ENCODE assay signal across 15 cellular contexts in the genomic region with DNA sequence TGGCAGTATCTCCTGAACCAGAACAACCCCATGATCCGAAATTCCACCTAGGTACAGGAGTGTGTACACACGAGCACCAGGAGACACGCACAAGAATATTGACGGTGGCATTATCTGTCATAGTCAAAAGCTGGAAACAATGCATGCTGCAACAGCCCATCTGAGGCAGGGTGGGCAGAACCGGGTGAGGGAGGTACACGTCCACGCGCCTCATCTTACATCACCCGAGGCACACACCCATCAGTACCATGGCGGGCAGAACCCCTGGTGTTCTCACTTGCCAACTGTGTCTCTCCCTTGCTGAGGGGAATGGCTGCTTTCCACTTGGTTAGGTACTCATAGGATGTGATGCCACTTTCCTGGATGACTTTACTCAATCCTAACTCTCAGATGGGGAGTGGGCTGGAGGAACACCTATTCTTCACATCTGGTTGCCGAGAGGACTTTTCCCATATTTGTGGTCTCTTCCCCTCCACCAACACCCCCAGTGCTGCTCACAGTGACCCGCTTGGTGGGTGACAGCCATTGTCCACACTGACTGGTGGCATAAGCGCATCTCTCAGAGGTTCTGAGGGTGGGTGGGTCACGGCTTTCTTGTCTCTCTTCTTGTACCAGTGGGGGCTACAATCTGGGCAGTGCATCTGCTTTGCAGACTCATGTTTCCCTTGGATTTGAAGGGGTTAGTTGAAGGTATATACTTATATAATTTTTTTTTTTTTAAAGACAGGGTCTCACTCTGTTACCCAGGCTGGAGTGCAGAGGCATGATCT. TPM values are rescaled to one million over a fixed set of nuclear protein-coding genes. Genes with fewer than 3 reads are reported as not detected.
DNase-seq lines count a peak whose midpoint lies in the region; ATAC-seq, FAIRE-seq and TF ChIP-seq lines count a peak whose summit lies in the region.
"Had no signal": no experiment of that assay in that cellular context is flagged by ENCODE, and none has a peak within 500 bp of the region (broad histone marks: within the 10 kb centered on the region; RNA-seq: fewer than 3 reads in every experiment).

No MANE protein-coding gene starts in this region.

- no peak for TF ChIP-seq POLR2A in H1 (IDR thresholded peaks at IDR 0.05; ENCODE audit: control extremely low read depth in 1 of 2, low read depth in 2 of 2, low read length in 2 of 2)

- H3K4me3 ChIP-seq in H1 (ENCODE audit: extremely low read depth in 1 of 4, insufficient read depth in 2 of 4, low read depth in 3 of 4, low read length in 4 of 4), result no peak overlapping the region
- H3K4me3 ChIP-seq in CD4-positive, alpha-beta memory T cell (ENCODE audit: low read length in 2 of 2), result no peak overlapping the region

- peaks cover 0 to 4% of the 10 kb centered on the region in 2 experiments for H4K20me1 ChIP-seq in H1 (replicated peaks in 1 of 2; ENCODE audit: control insufficient read depth in 1 of 2, insufficient read depth in 2 of 2, low read length in 2 of 2)

- no peak overlapping the region for H3K14ac ChIP-seq in H1 (ENCODE audit: insufficient read length)

- H3K27me3 ChIP-seq in H1 (replicated peaks in 1 of 4; ENCODE audit: control insufficient read depth in 3 of 4, extremely low read depth in 1 of 4, insufficient read depth in 3 of 4, low read length in 3 of 4), result no peaks in the 10 kb centered on the region; a peak in 1 of 7 replicates
- H3K27me3 ChIP-seq in CD4-positive, alpha-beta memory T cell (ENCODE audit: insufficient read depth, low read length), result no peaks in the 10 kb centered on the region
- H3K27me3 ChIP-seq: BE2C had no signal

- no peak overlapping the region for H4K5ac ChIP-seq in H1 (ENCODE audit: insufficient read length, low read depth, low read length)

- H3K23me2 ChIP-seq in H1 (ENCODE audit: low read depth, low read length), result no peaks in the 10 kb centered on the region

- no peaks in the 10 kb centered on the region for H3K4me1 ChIP-seq in H1 (replicated peaks in 1 of 4; ENCODE audit: control insufficient read depth in 3 of 4, insufficient read depth in 4 of 4, low read length in 3 of 4)
- no peaks in the 10 kb centered on the region for H3K4me1 ChIP-seq in CD4-positive, alpha-beta memory T cell (ENCODE audit: insufficient read depth, low read length)
- H3K4me1 ChIP-seq: BE2C had no signal

- no peak for TF ChIP-seq RAD21 in H1 (IDR thresholded peaks at IDR 0.05 in 1 of 2, conservative IDR thresholded peaks at IDR 0.05 in 1 of 2; ENCODE audit: low read depth in 2 of 2, low read length in 2 of 2)

- H3K27ac Mint-ChIP-seq in CD4-positive, alpha-beta memory T cell, result no peak overlapping the region
- H3K27ac Mint-ChIP-seq: CD4-positive, alpha-beta T cell had no signal

- H2BK12ac ChIP-seq in H1 (ENCODE audit: low read depth, low read length), result no peak overlapping the region

- H3K18ac ChIP-seq in H1 (ENCODE audit: extremely low read depth, low read length), result no peak overlapping the region

- no peak overlapping the region for H2BK5ac ChIP-seq in H1 (ENCODE audit: low read depth, low read length)

- no peaks in the 10 kb centered on the region for H3K4me1 Mint-ChIP-seq in CD4-positive, alpha-beta memory T cell
- H3K4me1 Mint-ChIP-seq: H9 had no signal

- DNase-seq in HTR-8/SVneo (ENCODE audit: insufficient read length, low spot score) (no peak), H1 (ENCODE audit: low read depth in 1 of 2, low spot score in 2 of 2) (no peak), mesenteric fat pad (ENCODE audit: low spot score) (peak; percentile 51), activated T-cell treated with anti-CD3 and anti-CD28 coated beads for 4 hours (no peak)
- DNase-seq in CD4-positive, alpha-beta memory T cell, result no peak
- DNase-seq: ACHN; BE2C; C1 segment of cervical spinal cord; CD4-positive, alpha-beta T cell; DMS79 treated with DMSO at 0.1 percent for 48 hours; GF-D8; GOT3; H9 had no signal

- H3K9ac ChIP-seq in H1 (replicated peaks in 1 of 4; ENCODE audit: extremely low read depth in 1 of 4, low read depth in 3 of 4, low read length in 3 of 4), result no peak overlapping the region

- no peak for ATAC-seq in GM18873 (IDR thresholded peaks at IDR 0.05; ENCODE audit: low FRiP score, unreplicated experiment)

- H2BK120ac ChIP-seq in H1 (replicated peaks; ENCODE audit: low read depth, low read length), result no peak overlapping the region

- H3K9me3 Mint-ChIP-seq in CD4-positive, alpha-beta memory T cell, result peaks cover 0 to 4% (median 0%) of the 10 kb centered on the region in 8 donors
- H3K9me3 Mint-ChIP-seq: CD4-positive, alpha-beta T cell; H9 had no signal

- no peaks in the 10 kb centered on the region for H3K36me3 ChIP-seq in H1 (ENCODE audit: control insufficient read depth in 2 of 4, insufficient read depth in 4 of 4, low read length in 3 of 4)
- no peaks in the 10 kb centered on the region for H3K36me3 ChIP-seq in CD4-positive, alpha-beta memory T cell (ENCODE audit: insufficient read depth, low read length)
- H3K36me3 ChIP-seq: BE2C had no signal

- H3K27ac ChIP-seq in H1 (ENCODE audit: low read depth, low read length), result no peak overlapping the region
- no peak overlapping the region for H3K27ac ChIP-seq in CD4-positive, alpha-beta memory T cell (ENCODE audit: low read depth, low read length)

- no peak overlapping the region for H4K91ac ChIP-seq in H1 (replicated peaks; ENCODE audit: insufficient read length, low read length)

- no peak overlapping the region for H2BK15ac ChIP-seq in H1 (ENCODE audit: low read length)

- H3K4me3 Mint-ChIP-seq in CD4-positive, alpha-beta memory T cell, result no peak overlapping the region
- H3K4me3 Mint-ChIP-seq: CD4-positive, alpha-beta T cell; H9 had no signal

- H3K36me3 Mint-ChIP-seq in CD4-positive, alpha-beta memory T cell, result no peaks in the 10 kb centered on the region

- FAIRE-seq in HTR-8/SVneo (lab: Jason Lieb, UNC) (peak; percentile 20), H1 (lab: Jason Lieb, UNC) (no peak)
- FAIRE-seq: A204.1 had no signal

- CTCF ChIA-PET in H1 (lab: Charles Lee; ENCODE audit: partially characterized antibody), result interaction anchor here (0.6 to 1.0 kb wide), 3 partner anchors 10 to 79 kb away, joined by 3 read pairs; no protein-coding TSS in a partner anchor
- CTCF ChIA-PET in CD4-positive, alpha-beta memory T cell (lab: Charles Lee; ENCODE audit: partially characterized antibody), result no interaction called here

- no peaks in the 10 kb centered on the region for H3K9me3 ChIP-seq in H1 (ENCODE audit: insufficient read depth in 2 of 2, low read depth in 1 of 2, low read length in 1 of 2)
- no peaks in the 10 kb centered on the region for H3K9me3 ChIP-seq in CD4-positive, alpha-beta memory T cell (ENCODE audit: control insufficient read depth in 1 of 2, low read length in 2 of 2)
- H3K9me3 ChIP-seq: BE2C had no signal

- peak overlapping the region; percentile 57; the same call in 1 of the 2 replicates for H4K8ac ChIP-seq in H1 (ENCODE audit: extremely low read depth, insufficient read depth, low read length)

- H3K56ac ChIP-seq in H1 (replicated peaks; ENCODE audit: insufficient read length, low read depth, low read length), result no peak overlapping the region

- H3K23ac ChIP-seq in H1 (ENCODE audit: insufficient read length), result no peak overlapping the region

- peak overlapping the region; percentile 59 for H3K4ac ChIP-seq in H1 (replicated peaks; ENCODE audit: insufficient read length, low read depth, low read length)

- no peaks in the 10 kb centered on the region for H3K79me2 ChIP-seq in H1 (ENCODE audit: control insufficient read depth in 1 of 2, insufficient read depth in 2 of 2, low read length in 2 of 2)

- POLR2A ChIA-PET in H1 (lab: Charles Lee; ENCODE audit: partially characterized antibody), result no interaction called here
- POLR2A ChIA-PET in CD4-positive, alpha-beta memory T cell (lab: Charles Lee; ENCODE audit: partially characterized antibody), result no interaction called here

- H2BK20ac ChIP-seq in H1 (ENCODE audit: low read length), result no peak overlapping the region

- H2AK5ac ChIP-seq in H1 (ENCODE audit: low read depth, low read length), result no peak overlapping the region

- H2AFZ ChIP-seq in H1 (ENCODE audit: low read length), result no peak overlapping the region

- H3K4me2 ChIP-seq in H1 (ENCODE audit: insufficient read depth in 1 of 2, low read depth in 2 of 2, low read length in 2 of 2), result no peak overlapping the region

- no peaks in the 10 kb centered on the region for H3K79me1 ChIP-seq in H1 (ENCODE audit: low read depth, low read length)

- TF ChIP-seq CTCF in H1 (IDR thresholded peaks at IDR 0.05; ENCODE audit: control extremely low read depth in 1 of 3, insufficient read depth in 1 of 3, low read depth in 1 of 3, low read length in 3 of 3), result no peak

- intact Hi-C loops in CD4-positive, alpha-beta memory T cell (cut with micrococcal nuclease), result no loop called here

- no peak for TF ChIP-seq EP300 in H1 (IDR thresholded peaks at IDR 0.05; ENCODE audit: borderline replicate concordance in 1 of 2, low read depth in 2 of 2, low read length in 2 of 2)

- peaks cover 0 to 7% of the 10 kb centered on the region in 2 donors for H3K27me3 Mint-ChIP-seq in CD4-positive, alpha-beta memory T cell

- 91% methylated on average over 14 of the region's 14 CpGs; no CpG with 5 or more reads in 1 of the 2 experiments for WGBS in H1 (ENCODE audit: extremely low coverage in 1 of 2, insufficient coverage in 1 of 2, insufficient read length in 1 of 2, insufficient replicate concordance in 2 of 2, low coverage in 1 of 2, low lambda C conversion rate in 2 of 2, missing lambda C conversion rate in 1 of 2), 2 experiments

TF ChIP-seq in H1, 55 proteins besides CTCF, POLR2A, EP300 and RAD21 (continues in another document):
- TF ChIP-seq SIRT6 (IDR thresholded peaks at IDR 0.05; ENCODE audit: low read length) (no peak), CEBPB (IDR thresholded peaks at IDR 0.05; ENCODE audit: low read depth, low read length) (no peak), YY1 (IDR thresholded peaks at IDR 0.05; ENCODE audit: low read depth, low read length) (no peak), TEAD4 (IDR thresholded peaks at IDR 0.05; ENCODE audit: low read depth, low read length) (no peak), SAP30 (IDR thresholded peaks at IDR 0.05; ENCODE audit: insufficient read depth, insufficient replicate concordance, low read length) (no peak), SIN3A (conservative IDR thresholded peaks at IDR 0.05 in 1 of 2, IDR thresholded peaks at IDR 0.05 in 1 of 2; ENCODE audit: low read depth in 1 of 2, low read length in 2 of 2) (no peak), SP2 (IDR thresholded peaks at IDR 0.05; ENCODE audit: low read length) (no peak)

RNA-seq across cellular contexts. Expression of gene PPP1R3G, which starts 13.5 kb away (rescaled TPM):
- 0.09 TPM in 1 of 2 replicates, not detected in the other for total RNA-seq in H1 (2021; fragmentation: NEBNext Ultra II Directional; extraction: Animal tissue kit (Norgen Biotek cat#: 25700))
- polyA plus RNA-seq in H1 (2011; rRNA removed), result 0.03 and 0.06 TPM in 2 replicates
- 0.06 TPM for polyA plus RNA-seq in H1 (2011; cell fraction: cytosol; rRNA removed)
- 0.06 TPM for polyA plus RNA-seq in H1 (2011; cell fraction: nucleus; rRNA removed)
- polyA plus RNA-seq in H1 (2012, experiment 1 of 2), result 0.09 to 0.19 TPM (median 0.12 TPM) in 4 replicates
- 0.04 TPM for polyA plus RNA-seq in H1 (2012, experiment 2 of 2)
- 0.04 TPM for polyA plus RNA-seq in H1 (2013, experiment 1 of 2)
- polyA plus RNA-seq in H1 (2013, experiment 2 of 2), result 0.06 TPM
- 0.07 TPM in 1 of 2 replicates, not detected in the other for polyA minus RNA-seq in H1 (2011; rRNA and poly(A)+ RNA removed)
- polyA minus RNA-seq in H1 (2011; cell fraction: cytosol; rRNA and poly(A)+ RNA removed), result not detected
- polyA minus RNA-seq in H1 (2011; cell fraction: nucleus; rRNA and poly(A)+ RNA removed), result not detected
- total RNA-seq in mesenteric fat pad, result 1.3 TPM
- total RNA-seq in CD4-positive, alpha-beta memory T cell, result not detected
- not detected for polyA plus RNA-seq in CD4-positive, alpha-beta memory T cell
- total RNA-seq: CD4-positive, alpha-beta T cell; H9 had no signal
